ENCODE assay signal across 9 cellular contexts in genomic region chr14:95314609-95315008, GRCh38. TPM values are rescaled to one million over a fixed set of nuclear protein-coding genes. Genes with fewer than 3 reads are reported as not detected.
DNase-seq lines count a peak whose midpoint lies in the region; ATAC-seq lines count a peak whose summit lies in the region.
"Had no signal": no experiment of that assay in that cellular context is flagged by ENCODE, and none has a peak within 500 bp of the region (broad histone marks: within the 10 kb centered on the region; RNA-seq: fewer than 3 reads in every experiment).

No MANE protein-coding gene starts in this region.

- peaks cover 58% of the 10 kb centered on the region for H3K27me3 Mint-ChIP-seq in activated T-cell treated with anti-CD3 and anti-CD28 coated beads, Interleukin-2, amount 50 U/mL, for 72 hours (ENCODE audit: low read depth)
- H3K27me3 Mint-ChIP-seq: naive B cell had no signal

- H3K9me3 Mint-ChIP-seq in activated T-cell treated with anti-CD3 and anti-CD28 coated beads, Interleukin-2, amount 50 U/mL, for 72 hours: no peaks in the 10 kb centered on the region

- no peaks in the 10 kb centered on the region for H3K36me3 Mint-ChIP-seq in activated T-cell treated with anti-CD3 and anti-CD28 coated beads, Interleukin-2, amount 50 U/mL, for 72 hours (ENCODE audit: insufficient read depth in 2 of 2)

- peaks cover 32% of the 10 kb centered on the region for H3K4me1 Mint-ChIP-seq in activated T-cell treated with anti-CD3 and anti-CD28 coated beads, Interleukin-2, amount 50 U/mL, for 72 hours (ENCODE audit: low read depth)

- H3K4me3 Mint-ChIP-seq in activated T-cell treated with anti-CD3 and anti-CD28 coated beads, Interleukin-2, amount 50 U/mL, for 72 hours: peak overlapping the region; percentile 58 to 72

- DNase-seq in activated CD4-positive, alpha-beta T cell treated with anti-CD3 and anti-CD28 coated beads for 48 hours: peak; percentile 70
- DNase-seq in activated CD4-positive, alpha-beta T cell treated with anti-CD3 and anti-CD28 coated beads for 4 hours: no peak
- DNase-seq in activated T-cell treated with anti-CD3 and anti-CD28 coated beads, Interleukin-2, amount 50 U/mL, for 72 hours: peak; percentile 72 to 78
- peak; percentile 73 for DNase-seq in left lobe of liver (ENCODE audit: low spot score)
- no peak for DNase-seq in hippocampal formation (lab: John Stamatoyannopoulos, UW)
- DNase-seq: naive B cell had no signal

- ATAC-seq in HG03066 (IDR thresholded peaks at IDR 0.05; ENCODE audit: low read depth, unreplicated experiment) (peak; percentile 61), left lobe of liver (peak; percentile 44), GM21526 (IDR thresholded peaks at IDR 0.05; ENCODE audit: low FRiP score, unreplicated experiment) (no peak), GM19328 (IDR thresholded peaks at IDR 0.05; ENCODE audit: unreplicated experiment) (no peak)
- peak; percentile 97 for ATAC-seq in activated T-cell treated with anti-CD3 and anti-CD28 coated beads, Interleukin-2, amount 50 U/mL, for 72 hours (replicated peaks in 1 of 2)

- H3K27ac Mint-ChIP-seq in activated T-cell treated with anti-CD3 and anti-CD28 coated beads, Interleukin-2, amount 50 U/mL, for 72 hours: no peak overlapping the region

RNA-seq across cellular contexts. Expression of gene CLMN, which starts 5.1 kb away (rescaled TPM):
- total RNA-seq in activated T-cell treated with anti-CD3 and anti-CD28 coated beads, Interleukin-2, amount 50 U/mL, for 72 hours: 1 to 10 TPM; 2.5 to 3.0 TPM
- total RNA-seq in left lobe of liver: 67.7 TPM

Comparison
In these comparisons a context has a peak if more than half of its experiments do, and no peak if none do; other contexts are left out.
1. DNase-seq: peak in activated CD4-positive, alpha-beta T cell treated with anti-CD3 and anti-CD28 coated beads for 48 hours (single experiment), activated T-cell treated with anti-CD3 and anti-CD28 coated beads, Interleukin-2, amount 50 U/mL, for 72 hours (2 of 2) and left lobe of liver (single experiment); none in activated CD4-positive, alpha-beta T cell treated with anti-CD3 and anti-CD28 coated beads for 4 hours (0 of 2) and hippocampal formation (0 of 2).
2. ATAC-seq: peak in HG03066 (single experiment), activated T-cell treated with anti-CD3 and anti-CD28 coated beads, Interleukin-2, amount 50 U/mL, for 72 hours (2 of 2) and left lobe of liver (single experiment); none in GM21526 (single experiment) and GM19328 (single experiment).
3. RNA of gene CLMN, which starts 5.1 kb away (total RNA-seq): 67.7 TPM in left lobe of liver (single experiment); 2.5 to 3.0 TPM in activated T-cell treated with anti-CD3 and anti-CD28 coated beads, Interleukin-2, amount 50 U/mL, for 72 hours; every median in the first group is over 10 times any median in the second.